In the genomic region with DNA sequence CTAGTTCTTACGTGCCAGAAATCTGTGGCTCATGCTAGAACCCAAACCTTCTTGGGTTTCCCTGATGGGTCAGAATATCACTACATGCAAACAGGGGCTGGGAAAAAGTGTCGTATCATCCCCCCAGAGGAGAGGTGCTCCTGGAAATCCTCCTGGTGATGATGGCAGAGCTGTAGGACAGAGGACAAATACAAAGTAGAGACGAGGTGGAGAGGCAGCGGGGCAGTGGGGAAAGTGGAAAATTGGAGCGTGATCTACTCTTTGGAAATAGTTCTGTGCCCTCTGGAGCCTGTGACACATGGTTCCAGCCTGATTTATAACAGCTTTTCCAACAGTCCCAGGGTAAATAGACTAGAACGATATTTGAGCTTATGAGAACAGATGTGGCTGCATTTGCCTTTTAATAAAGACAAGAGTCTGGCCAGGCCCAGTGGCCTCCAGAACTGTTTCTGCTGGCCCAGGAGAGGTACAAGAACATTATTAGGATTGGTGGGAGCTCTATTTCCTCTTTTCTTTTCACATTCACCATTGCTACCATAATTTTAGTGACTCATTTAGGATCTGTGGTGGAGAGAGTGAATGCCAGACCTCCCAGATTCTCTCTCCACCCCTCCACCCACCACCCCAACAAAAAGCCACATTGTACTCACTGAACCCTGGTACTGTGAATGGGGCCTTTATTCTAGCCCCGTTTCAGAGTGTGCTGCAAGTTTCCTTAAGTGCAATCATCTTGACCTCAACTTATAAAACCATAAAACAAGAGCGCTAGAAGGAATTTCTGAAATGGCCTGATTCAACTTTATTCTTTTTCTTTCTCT, we compare ENCODE assay signal across 19 cellular contexts.
DNase-seq lines count a peak whose midpoint lies in the region; ATAC-seq lines count a peak whose summit lies in the region.
"Had no signal": no experiment of that assay in that cellular context is flagged by ENCODE, and none has a peak within 500 bp of the region (broad histone marks: within the 10 kb centered on the region; RNA-seq: fewer than 3 reads in every experiment).

No MANE protein-coding gene starts in this region.

- no peaks in the 10 kb centered on the region for H3K9me3 ChIP-seq in right cardiac atrium (ENCODE audit: control insufficient read depth, low read length)
- H3K9me3 ChIP-seq: BLaER1, MG63, psoas muscle had no signal

- no peak overlapping the region for H3K4me3 Mint-ChIP-seq in stimulated activated effector memory CD8-positive, alpha-beta T cell treated with anti-CD3 and anti-CD28 coated beads, Interleukin-12 subunit alpha, Interleukin-12 subunit beta, amount 100 ng/mL, for 72 hours
- H3K4me3 Mint-ChIP-seq: naive B cell; T-helper 1 cell treated with Interleukin-12 subunit alpha and Interleukin-12 subunit beta and Interleukin-4 antibody, amounts not matched to agents 30 μg/mL and 1 μg/mL, for 36 hours had no signal

- ATAC-seq in GM19463 (IDR thresholded peaks at IDR 0.05; ENCODE audit: unreplicated experiment) (peak; percentile 43), right cardiac atrium (peak; percentile 68 to 76)
- ATAC-seq in stimulated activated effector memory CD8-positive, alpha-beta T cell treated with anti-CD3 and anti-CD28 coated beads, Interleukin-12 subunit alpha, Interleukin-12 subunit beta, amount 100 ng/mL, for 72 hours = no peak
- ATAC-seq: psoas muscle had no signal

- DNase-seq in SK-MEL-5 (ENCODE audit: low read depth, low spot score) = peak; percentile 97
- DNase-seq in right cardiac atrium = no peak
- peak; percentile 6 for DNase-seq in renal cortical epithelial cell (ENCODE audit: low read depth)
- DNase-seq in stimulated activated effector memory CD8-positive, alpha-beta T cell treated with anti-CD3 and anti-CD28 coated beads, Interleukin-12 subunit alpha, Interleukin-12 subunit beta, amount 100 ng/mL, for 72 hours (ENCODE audit: low spot score in 2 of 2) = no peak
- no peak for DNase-seq in SHP77 treated with DMSO at 0.1 percent for 48 hours (lab: John Stamatoyannopoulos, UW)
- DNase-seq in kidney glomerular epithelial cell (lab: John Stamatoyannopoulos, UW) = no peak
- no peak for DNase-seq in NOMO-1 (lab: John Stamatoyannopoulos, UW; ENCODE audit: unreplicated experiment in 2 of 2)
- DNase-seq: activated effector memory CD4-positive, alpha-beta T cell treated with Interleukin-2 at 50 U/mL for 16 hours; amniotic stem cell; left cardiac atrium; MG63; naive B cell; NCI-H2029 treated with DMSO at 0.1 percent for 48 hours; NCI-H774; psoas muscle; stimulated activated CD4-positive, alpha-beta T cell treated with anti-CD3 and anti-CD28 coated beads, Interleukin-1b, Interleukin-23, amount 100 ng/mL, for 48 hours had no signal

- intact Hi-C loops in right cardiac atrium (cut with DNase I) = no loop called here

- no peaks in the 10 kb centered on the region for H3K36me3 Mint-ChIP-seq in stimulated activated effector memory CD8-positive, alpha-beta T cell treated with anti-CD3 and anti-CD28 coated beads, Interleukin-12 subunit alpha, Interleukin-12 subunit beta, amount 100 ng/mL, for 72 hours
- H3K36me3 Mint-ChIP-seq: naive B cell had no signal

- H3K27ac Mint-ChIP-seq in stimulated activated effector memory CD8-positive, alpha-beta T cell treated with anti-CD3 and anti-CD28 coated beads, Interleukin-12 subunit alpha, Interleukin-12 subunit beta, amount 100 ng/mL, for 72 hours = no peak overlapping the region
- H3K27ac Mint-ChIP-seq: naive B cell; T-helper 1 cell treated with Interleukin-12 subunit alpha and Interleukin-12 subunit beta and Interleukin-4 antibody, amounts not matched to agents 30 μg/mL and 1 μg/mL, for 36 hours had no signal

- peaks cover 14% of the 10 kb centered on the region for H3K9me3 Mint-ChIP-seq in stimulated activated effector memory CD8-positive, alpha-beta T cell treated with anti-CD3 and anti-CD28 coated beads, Interleukin-12 subunit alpha, Interleukin-12 subunit beta, amount 100 ng/mL, for 72 hours
- H3K9me3 Mint-ChIP-seq: naive B cell; T-helper 1 cell treated with Interleukin-12 subunit alpha and Interleukin-12 subunit beta and Interleukin-4 antibody, amounts not matched to agents 30 μg/mL and 1 μg/mL, for 36 hours had no signal

- in situ Hi-C loops in SK-MEL-5 (cut with HindIII; ENCODE audit: low pct_unique_long_range_greater_than_20kb, low sequenced_read_pairs) = no loop called here

- no peak overlapping the region for H3K4me3 ChIP-seq in right cardiac atrium (ENCODE audit: low read length)
- H3K4me3 ChIP-seq: BLaER1, MG63, psoas muscle had no signal

- H3K27me3 ChIP-seq in right cardiac atrium (ENCODE audit: control insufficient read depth, insufficient read depth) = no peaks in the 10 kb centered on the region
- H3K27me3 ChIP-seq: BLaER1, MG63 had no signal

- 78% methylated on average over 8 of the region's 8 CpGs for WGBS in right cardiac atrium

- no peaks in the 10 kb centered on the region for H3K4me1 Mint-ChIP-seq in stimulated activated effector memory CD8-positive, alpha-beta T cell treated with anti-CD3 and anti-CD28 coated beads, Interleukin-12 subunit alpha, Interleukin-12 subunit beta, amount 100 ng/mL, for 72 hours

- H3K27ac ChIP-seq in right cardiac atrium (ENCODE audit: low read length) = no peak overlapping the region
- H3K27ac ChIP-seq: BLaER1, psoas muscle had no signal

- no peaks in the 10 kb centered on the region for H3K4me1 ChIP-seq in right cardiac atrium (ENCODE audit: control insufficient read depth, insufficient read depth, low read length)
- H3K4me1 ChIP-seq: BLaER1, psoas muscle had no signal

Comparison
In these comparisons a context has a peak if more than half of its experiments do, and no peak if none do; other contexts are left out.
1. DNase-seq: peak in SK-MEL-5 (single experiment) and renal cortical epithelial cell (single experiment); none in right cardiac atrium (0 of 3), stimulated activated effector memory CD8-positive, alpha-beta T cell treated with anti-CD3 and anti-CD28 coated beads, Interleukin-12 subunit alpha, Interleukin-12 subunit beta, amount 100 ng/mL, for 72 hours (0 of 2), SHP77 treated with DMSO at 0.1 percent for 48 hours (single experiment), kidney glomerular epithelial cell (single experiment) and NOMO-1 (0 of 2).